Comparison of ENCODE assay signal across 27 cellular contexts in genomic region chr7:32023353-32023752, GRCh38. TPM values are rescaled to one million over a fixed set of nuclear protein-coding genes. Genes with fewer than 3 reads are reported as not detected.
A peak's percentile ranks its signal among the peaks of the same experiment; 100 is the strongest.
DNase-seq lines count a peak whose midpoint lies in the region; ATAC-seq, FAIRE-seq and TF ChIP-seq lines count a peak whose summit lies in the region.
"Had no signal": no experiment of that assay in that cellular context is flagged by ENCODE, and none has a peak within 500 bp of the region (broad histone marks: within the 10 kb centered on the region; RNA-seq: fewer than 3 reads in every experiment).

No MANE protein-coding gene starts in this region.

- FAIRE-seq in astrocyte (lab: Jason Lieb, UNC): no peak
- FAIRE-seq: GM12878, HTR-8/SVneo had no signal

- no peaks in the 10 kb centered on the region for H3K9me2 ChIP-seq in GM23248 (ENCODE audit: insufficient read depth)
- no peaks in the 10 kb centered on the region for H3K9me2 ChIP-seq in MM.1S (replicated peaks; ENCODE audit: insufficient read depth, low read length)

- H4K20me1 ChIP-seq in GM23248 (ENCODE audit: insufficient read depth) (no peaks in the 10 kb centered on the region), astrocyte (ENCODE audit: insufficient read depth, low read length) (no peaks in the 10 kb centered on the region), MM.1S (ENCODE audit: insufficient read depth, low read length) (no peaks in the 10 kb centered on the region)

- peaks cover 15% of the 10 kb centered on the region for H3K4me1 Mint-ChIP-seq in astrocyte (ENCODE audit: low read depth, unreplicated experiment)
- H3K4me1 Mint-ChIP-seq: CD8-positive, alpha-beta memory T cell; GM23338; IgD-negative memory B cell; T-cell had no signal

- H3K79me2 ChIP-seq in GM23248 (ENCODE audit: insufficient read depth) (peaks cover 19% of the 10 kb centered on the region; the same call in 1 of the 2 replicates), astrocyte (ENCODE audit: insufficient read depth, low read length) (peaks cover 20% of the 10 kb centered on the region), MM.1S (ENCODE audit: low read length) (no peaks in the 10 kb centered on the region)

- no peak overlapping the region for H3K27ac ChIP-seq in GM23248
- H3K27ac ChIP-seq in astrocyte (ENCODE audit: low read depth, low read length): no peak overlapping the region
- H3K27ac ChIP-seq in MM.1S (ENCODE audit: low read length): no peak overlapping the region
- H3K27ac ChIP-seq: 22Rv1, C4-2B had no signal

- ATAC-seq in GM18520 (IDR thresholded peaks at IDR 0.05; ENCODE audit: unreplicated experiment): no peak
- no peak for ATAC-seq in GM18870 (IDR thresholded peaks at IDR 0.05; ENCODE audit: unreplicated experiment)
- ATAC-seq: GM12878, GM23338, T-cell had no signal

- H3K27me3 Mint-ChIP-seq in astrocyte (ENCODE audit: low read depth, unreplicated experiment): no peaks in the 10 kb centered on the region
- H3K27me3 Mint-ChIP-seq: CD8-positive, alpha-beta memory T cell; IgD-negative memory B cell; T-cell had no signal

- DNase-seq in A172 (ENCODE audit: low spot score) (peak; percentile 42), GM23248 (peak; percentile 63), NCI-H446 (lab: John Stamatoyannopoulos, UW) (peak; percentile 41 to 57), astrocyte (ENCODE audit: low read depth) (peak; percentile 29), MM.1S (no peak)
- no peak for DNase-seq in activated T-cell treated with anti-CD3 and anti-CD28 coated beads, Interleukin-2, amount 50 U/mL, for 1 hour
- DNase-seq: Calu3; CD8-positive, alpha-beta memory T cell; DMS153; GF-D8; NCI-H1092; NCI-H1436 treated with DMSO at 0.1 percent for 48 hours; NCI-H2029 treated with DMSO at 0.1 percent for 48 hours; NCI-H2171 treated with DMSO at 0.1 percent for 48 hours; NCI-H510A; NCI-H774; NK-92 treated with Interleukin-12 subunit alpha and Interleukin-12 subunit beta, amount 100 ng/mL, for 24 hours; T-cell had no signal

- H2AFZ ChIP-seq in GM23248 (no peak overlapping the region), astrocyte (ENCODE audit: low read depth, low read length) (no peak overlapping the region), MM.1S (ENCODE audit: low read length) (no peak overlapping the region)
- H2AFZ ChIP-seq: GM23338 had no signal

- no peak overlapping the region for H3K4me3 Mint-ChIP-seq in astrocyte (ENCODE audit: unreplicated experiment)
- H3K4me3 Mint-ChIP-seq: CD8-positive, alpha-beta memory T cell; GM23338; IgD-negative memory B cell; T-cell had no signal

- no peak overlapping the region for H3K4me2 ChIP-seq in GM23248 (ENCODE audit: unreplicated experiment)
- H3K4me2 ChIP-seq in astrocyte (ENCODE audit: low read length): no peak overlapping the region
- no peak overlapping the region for H3K4me2 ChIP-seq in MM.1S (ENCODE audit: low read depth, low read length)
- H3K4me2 ChIP-seq: GM23338 had no signal

- H3K9me3 ChIP-seq in GM23248 (ENCODE audit: low read depth): no peaks in the 10 kb centered on the region
- no peaks in the 10 kb centered on the region for H3K9me3 ChIP-seq in astrocyte (ENCODE audit: insufficient read depth, low read depth, low read length)
- H3K9me3 ChIP-seq in MM.1S (replicated peaks; ENCODE audit: insufficient read depth, low read length): no peaks in the 10 kb centered on the region
- H3K9me3 ChIP-seq: HAP-1 had no signal

- H3K27me3 ChIP-seq in GM23248 (replicated peaks; ENCODE audit: insufficient read depth): no peaks in the 10 kb centered on the region
- no peaks in the 10 kb centered on the region for H3K27me3 ChIP-seq in astrocyte (ENCODE audit: insufficient read depth, low read length)
- no peaks in the 10 kb centered on the region for H3K27me3 ChIP-seq in MM.1S (replicated peaks; ENCODE audit: insufficient read depth, low read length)

- in situ Hi-C loops in GM23248 (cut with MboI): no loop called here

- H3K36me3 ChIP-seq in GM23248 (ENCODE audit: low read depth) (0 out of 2 replicates have a peak, but pooled peaks cover under 1% of the 10 kb centered on the region), astrocyte (ENCODE audit: insufficient read depth, low read length) (no peaks in the 10 kb centered on the region), MM.1S (replicated peaks; ENCODE audit: insufficient read depth, low read length) (no peaks in the 10 kb centered on the region)
- H3K36me3 ChIP-seq: HAP-1 had no signal

- WGBS in GM23248 (ENCODE audit: low coverage in 1 of 2, low lambda C conversion rate in 2 of 2, missing lambda C conversion rate in 2 of 2), 2 experiments: 16 to 18% methylated on average over 6 of the region's 6 CpGs

- TF ChIP-seq CTCF in astrocyte (IDR thresholded peaks at IDR 0.05; ENCODE audit: insufficient read depth, low read depth, low read length) (no peak), MM.1S (IDR thresholded peaks at IDR 0.05; ENCODE audit: low read length) (no peak)

- H3K27ac Mint-ChIP-seq in astrocyte (ENCODE audit: unreplicated experiment): no peak overlapping the region
- H3K27ac Mint-ChIP-seq: CD8-positive, alpha-beta memory T cell; GM23338; IgD-negative memory B cell; T-cell had no signal

- H3K4me1 ChIP-seq in GM23248 (ENCODE audit: insufficient read depth) (no peaks in the 10 kb centered on the region), astrocyte (ENCODE audit: insufficient read depth, low read length) (no peaks in the 10 kb centered on the region), MM.1S (ENCODE audit: low read length) (no peaks in the 10 kb centered on the region)
- H3K4me1 ChIP-seq: HAP-1 had no signal

- H3K36me3 Mint-ChIP-seq in astrocyte (ENCODE audit: low read depth, unreplicated experiment): peaks cover 16% of the 10 kb centered on the region
- H3K36me3 Mint-ChIP-seq: CD8-positive, alpha-beta memory T cell; IgD-negative memory B cell; T-cell had no signal

- no peak overlapping the region for H3K9ac ChIP-seq in GM23248
- no peak overlapping the region for H3K9ac ChIP-seq in astrocyte (ENCODE audit: low read length)
- no peak overlapping the region for H3K9ac ChIP-seq in MM.1S (ENCODE audit: low read length)

- no peaks in the 10 kb centered on the region for H3K9me3 Mint-ChIP-seq in astrocyte (ENCODE audit: unreplicated experiment)
- H3K9me3 Mint-ChIP-seq: GM23338 had no signal

- H3K4me3 ChIP-seq in GM23248 (no peak overlapping the region), astrocyte (ENCODE audit: insufficient read depth, low read depth, low read length) (no peak overlapping the region), MM.1S (ENCODE audit: low read length) (no peak overlapping the region)
- H3K4me3 ChIP-seq: GM12878, GM23338, HAP-1 had no signal

- no peaks in the 10 kb centered on the region for H3F3A ChIP-seq in GM23248 (ENCODE audit: insufficient read depth)
- no peaks in the 10 kb centered on the region for H3F3A ChIP-seq in MM.1S (ENCODE audit: insufficient read depth, low read length)

RNA-seq across cellular contexts. Expression of gene PDE1C, which starts 46.9 kb away (rescaled TPM):
- 133 and 140 TPM in 2 replicates for total RNA-seq in A172 (2014; rRNA removed; shearing (Covaris generic))
- total RNA-seq in GM23248 (2014; rRNA removed; shearing (Covaris generic)): 33.8 and 43.1 TPM in 2 replicates
- 20.1 and 23.5 TPM in 2 replicates for polyA plus RNA-seq in GM23248 (2016; fragmentation: Nextera tagmentation; extraction: Ambion mirVana)
- 14.9 and 31.6 TPM in 2 replicates for total RNA-seq in astrocyte
- total RNA-seq: CD8-positive, alpha-beta memory T cell; T-cell had no signal
- polyA plus RNA-seq: CD8-positive, alpha-beta memory T cell; GM23338; IgD-negative memory B cell had no signal

Comparison
In these comparisons a context has a peak if more than half of its experiments do, and no peak if none do; other contexts are left out.
1. DNase-seq: peak in A172 (single experiment), GM23248 (single experiment), NCI-H446 (2 of 2) and astrocyte (single experiment); none in activated T-cell treated with anti-CD3 and anti-CD28 coated beads, Interleukin-2, amount 50 U/mL, for 1 hour (single experiment) and MM.1S (single experiment).